In genomic region chr15:38084289-38084688, GRCh38 we compare ENCODE assay signal across 1 cellular context.
TF ChIP-seq lines count a peak whose summit lies in the region.

No MANE protein-coding gene starts in this region.

TF ChIP-seq in GM12878, 131 proteins besides CTCF, POLR2A, EP300 and RAD21 (continued from another document):
- TF ChIP-seq ZBTB40 (IDR thresholded peaks at IDR 0.05; ENCODE audit: borderline replicate concordance): no peak
- peak in 1 of 2 experiments; percentile 15; a peak in 1 of 3 replicates for TF ChIP-seq EGR1 (IDR thresholded peaks at IDR 0.05; ENCODE audit: borderline replicate concordance in 1 of 2, low read depth in 2 of 2, low read length in 2 of 2)
- no peak for TF ChIP-seq RAD51 (IDR thresholded peaks at IDR 0.05)
- no peak for TF ChIP-seq PRDM15 (CRISPR knock-in tag; IDR thresholded peaks at IDR 0.05)
- no peak for TF ChIP-seq NR2C2 (IDR thresholded peaks at IDR 0.05; ENCODE audit: borderline replicate concordance, control insufficient read depth, insufficient read length, low read depth)
- peak; percentile 62; the same call in 1 of the 2 replicates for TF ChIP-seq MTA3 (IDR thresholded peaks at IDR 0.05; ENCODE audit: borderline replicate concordance, low read length)
- TF ChIP-seq BHLHE40 (IDR thresholded peaks at IDR 0.05; ENCODE audit: borderline replicate concordance in 1 of 2, low read depth in 2 of 2, low read length in 1 of 2): peak; percentile 80 to 86; a peak in 3 of 4 replicates
- TF ChIP-seq SMAD5 (IDR thresholded peaks at IDR 0.05; ENCODE audit: low read depth): no peak
- no peak for TF ChIP-seq SUPT20H (IDR thresholded peaks at IDR 0.05; ENCODE audit: borderline replicate concordance, control insufficient read depth, low read depth, low read length)
- 0 out of 2 replicates have a peak, but pooled peaks have one; percentile 66 for TF ChIP-seq ZNF217 (IDR thresholded peaks at IDR 0.05)
- no peak for TF ChIP-seq PAX8 (IDR thresholded peaks at IDR 0.05)
- no peak for TF ChIP-seq SMAD1 (IDR thresholded peaks at IDR 0.05; ENCODE audit: low read depth, partially characterized antibody)
